8 cellular contexts compared by ENCODE assay signal in genomic region chr13:31043891-31044657, GRCh38.
A peak's percentile ranks its signal among the peaks of the same experiment; 100 is the strongest.
DNase-seq lines count a peak whose midpoint lies in the region; ATAC-seq and TF ChIP-seq lines count a peak whose summit lies in the region.

No MANE protein-coding gene starts in this region.

- no peaks in the 10 kb centered on the region for H3K9me3 ChIP-seq in thoracic aorta

- TF ChIP-seq CTCF in fibroblast of villous mesenchyme (IDR thresholded peaks at IDR 0.05; ENCODE audit: insufficient read depth, low read depth, low read length) (peak; percentile 97), omental fat pad (IDR thresholded peaks at IDR 0.05) (peak in 1 of 3 donors; percentile 73), thoracic aorta (IDR thresholded peaks at IDR 0.05) (peak; percentile 94)

- peaks cover 8 to 9% of the 10 kb centered on the region in 2 donors for H3K4me1 ChIP-seq in thoracic aorta (ENCODE audit: control insufficient read depth in 1 of 2, low read depth in 2 of 2)

- DNase-seq in ELR (ENCODE audit: low read depth) (peak; percentile 85), GOT3 (lab: John Stamatoyannopoulos, UW) (peak; percentile 20), LoVo (ENCODE audit: low spot score) (peak; percentile 82), SHP77 treated with DMSO at 0.1 percent for 48 hours (lab: John Stamatoyannopoulos, UW) (peak; percentile 15), fibroblast of villous mesenchyme (ENCODE audit: low read depth) (peak; percentile 83), omental fat pad (ENCODE audit: low spot score) (peak; percentile 49), thoracic aorta (ENCODE audit: low spot score) (peak; percentile 28)
- peak; percentile 70 for DNase-seq in activated T-helper 9 cell treated with anti-CD3 and anti-CD28 coated beads, Interleukin-2, amount 50 U/mL, for 16 hours (ENCODE audit: low read depth)

- no peaks in the 10 kb centered on the region for H3K27me3 ChIP-seq in thoracic aorta (replicated peaks; ENCODE audit: insufficient read depth)

- ATAC-seq in omental fat pad (ENCODE audit: low FRiP score) (peak; percentile 89), thoracic aorta (ENCODE audit: insufficient number of reproducible peaks, low FRiP score, low read depth) (no peak)

- H3K4me3 ChIP-seq in fibroblast of villous mesenchyme (ENCODE audit: low read depth, low read length): no peak overlapping the region
- H3K4me3 ChIP-seq in thoracic aorta: no peak overlapping the region

- H3K36me3 ChIP-seq in thoracic aorta: no peaks in the 10 kb centered on the region

- H3K27ac ChIP-seq in thoracic aorta: no peak overlapping the region

Comparison
In these comparisons a context has a peak if more than half of its experiments do, and no peak if none do; other contexts are left out.
1. DNase-seq: peak in every context shown above with its lines; median percentile 85 in ELR; 83 in fibroblast of villous mesenchyme; 82 in LoVo; 70 in activated T-helper 9 cell treated with anti-CD3 and anti-CD28 coated beads, Interleukin-2, amount 50 U/mL, for 16 hours; 49 in omental fat pad; 28 in thoracic aorta; 20 in GOT3; 15 in SHP77 treated with DMSO at 0.1 percent for 48 hours.